Comparison of ENCODE assay signal across 15 cellular contexts in the genomic region with DNA sequence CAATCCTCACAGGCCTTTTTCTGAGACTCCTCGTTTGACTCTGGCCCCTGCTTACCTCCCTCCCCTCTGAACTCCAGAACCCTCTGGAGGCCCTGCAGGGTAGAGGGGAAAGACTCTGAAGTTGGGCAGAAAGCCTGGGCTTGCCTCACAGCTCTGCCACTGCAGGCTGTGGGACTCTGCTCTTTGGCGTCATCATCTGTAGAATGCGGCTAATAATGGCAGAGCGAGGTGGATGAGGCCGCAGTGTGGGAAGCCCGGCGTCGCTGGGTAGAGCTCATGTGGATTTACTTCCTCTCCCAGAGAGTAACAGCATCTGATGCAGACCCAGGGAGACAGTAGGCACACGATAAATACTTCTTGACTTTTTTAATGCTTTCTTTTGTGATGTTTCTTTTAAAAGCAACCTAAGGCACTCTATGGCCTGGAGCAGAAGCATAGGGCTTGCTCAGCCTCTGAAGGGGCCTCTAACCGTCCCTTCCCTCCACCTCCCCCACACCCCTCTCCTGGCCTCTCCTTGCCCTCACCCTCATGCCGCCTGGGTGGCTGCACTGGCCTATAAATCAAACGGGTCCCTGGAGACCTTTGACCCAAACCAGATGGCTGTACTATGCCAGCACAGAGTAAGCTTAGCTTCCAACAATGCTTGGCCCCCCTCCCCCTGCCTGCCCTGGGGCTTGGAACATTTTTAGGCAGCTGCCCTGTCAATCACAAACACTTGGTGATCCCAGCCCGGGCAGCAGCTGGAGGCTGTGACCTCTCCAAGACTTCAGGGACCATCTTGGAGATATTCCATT. TPM values are rescaled to one million over a fixed set of nuclear protein-coding genes. Genes with fewer than 3 reads are reported as not detected.
A peak's percentile ranks its signal among the peaks of the same experiment; 100 is the strongest.
DNase-seq lines count a peak whose midpoint lies in the region; ATAC-seq and TF ChIP-seq lines count a peak whose summit lies in the region.
"Had no signal": no experiment of that assay in that cellular context is flagged by ENCODE, and none has a peak within 500 bp of the region (broad histone marks: within the 10 kb centered on the region; RNA-seq: fewer than 3 reads in every experiment).

No MANE protein-coding gene starts in this region.

- no peaks in the 10 kb centered on the region for H3K36me3 ChIP-seq in mesendoderm (ENCODE audit: control insufficient read depth, insufficient read depth, low read length)
- H3K36me3 ChIP-seq in skeletal muscle tissue (ENCODE audit: control insufficient read depth in 3 of 3, insufficient read depth in 3 of 3, low read length in 3 of 3), result no peaks in the 10 kb centered on the region

- no peak overlapping the region for H3K4me3 Mint-ChIP-seq in brain
- H3K4me3 Mint-ChIP-seq: dendritic cell treated with granulocyte-macrophage colony-stimulating factor and Interleukin-4, amounts not matched to agents 40 ng/mL and 50 ng/mL, for 4 days had no signal

- H3K9me3 ChIP-seq in skeletal muscle tissue (ENCODE audit: control insufficient read depth in 3 of 3, low read length in 3 of 3), result no peaks in the 10 kb centered on the region

- H3K27me3 ChIP-seq in mesendoderm (ENCODE audit: insufficient read depth, low read length, poor library complexity), result no peaks in the 10 kb centered on the region
- no peaks in the 10 kb centered on the region for H3K27me3 ChIP-seq in skeletal muscle tissue (ENCODE audit: control insufficient read depth in 3 of 3, insufficient read depth in 3 of 3, low read length in 3 of 3)

- no peak overlapping the region for H4K8ac ChIP-seq in mesendoderm (ENCODE audit: low read depth, low read length)

- H3K4me2 ChIP-seq in mesendoderm (ENCODE audit: low read length), result no peak overlapping the region

- no peak overlapping the region for H2BK15ac ChIP-seq in mesendoderm (replicated peaks; ENCODE audit: low read depth)

- H3K27ac ChIP-seq in mesendoderm (ENCODE audit: low read depth, low read length) (no peak overlapping the region), skeletal muscle tissue (ENCODE audit: low read depth, low read length) (peak overlapping the region; percentile 45)

- peaks cover 17% of the 10 kb centered on the region for H3K4me1 ChIP-seq in mesendoderm (ENCODE audit: control insufficient read depth, low read depth, low read length)
- H3K4me1 ChIP-seq in skeletal muscle tissue (ENCODE audit: control insufficient read depth in 3 of 3, insufficient read depth in 3 of 3, low read length in 3 of 3), result peaks cover 35 to 48% (median 43%) of the 10 kb centered on the region in 3 donors

- H2BK5ac ChIP-seq in mesendoderm (ENCODE audit: low read length), result no peak overlapping the region

- no peak overlapping the region for H2AK5ac ChIP-seq in mesendoderm (ENCODE audit: low read length)

- H3K9me3 Mint-ChIP-seq in brain, result peaks cover 0 to 4% (median 0%) of the 10 kb centered on the region in 5 experiments
- H3K9me3 Mint-ChIP-seq: dendritic cell treated with granulocyte-macrophage colony-stimulating factor and Interleukin-4, amounts not matched to agents 40 ng/mL and 50 ng/mL, for 4 days had no signal

- peak; percentile 95 to 97 for DNase-seq in NCI-H524 (lab: John Stamatoyannopoulos, UW)
- no peak for DNase-seq in mesendoderm
- no peak for DNase-seq in activated T-cell treated with anti-CD3 and anti-CD28 coated beads, Interleukin-2, amount 50 U/mL, for 1 hour
- no peak for DNase-seq in activated CD4-positive, alpha-beta T cell treated with anti-CD3 and anti-CD28 coated beads for 48 hours
- DNase-seq in amygdala (lab: John Stamatoyannopoulos, UW), result no peak
- DNase-seq: activated gamma-delta T cell treated with Interleukin-2 at 50 U/mL for 16 hours, NCI-H1092, SW 1271 had no signal

- WGBS in mesendoderm (ENCODE audit: extremely low coverage, insufficient coverage, low lambda C conversion rate), result no CpG with 5 or more reads among the region's 13 CpGs

- H2BK120ac ChIP-seq in mesendoderm (ENCODE audit: low read depth, low read length), result no peak overlapping the region

- no peak for TF ChIP-seq CTCF in brain (conservative IDR thresholded peaks at IDR 0.05)

- peaks cover 88% of the 10 kb centered on the region for H3K4me1 Mint-ChIP-seq in brain

- H3K9ac ChIP-seq in mesendoderm (ENCODE audit: low read length), result no peak overlapping the region
- H3K9ac ChIP-seq in skeletal muscle tissue (ENCODE audit: low read depth in 1 of 3, low read length in 3 of 3), result peak overlapping the region; percentile 10 to 57 (median 12)

- peaks cover 3% of the 10 kb centered on the region for H3K79me2 ChIP-seq in mesendoderm (ENCODE audit: control insufficient read depth, insufficient read depth, low read length)

- no peak overlapping the region for H3K4ac ChIP-seq in mesendoderm (ENCODE audit: low read depth, low read length)

- no peak for TF ChIP-seq POLR2A in GM18505 (IDR thresholded peaks at IDR 0.05; ENCODE audit: borderline replicate concordance, extremely low read depth, insufficient read depth, insufficient read length)

- H3K36me3 Mint-ChIP-seq in brain, result no peaks in the 10 kb centered on the region

- H3K79me1 ChIP-seq in mesendoderm (ENCODE audit: low read length), result peaks cover 10% of the 10 kb centered on the region

- H3K23ac ChIP-seq in mesendoderm (ENCODE audit: low read length), result no peak overlapping the region

- peak overlapping the region in 4 of 5 experiments; percentile 40 to 95 (median 70) for H3K27ac Mint-ChIP-seq in brain
- H3K27ac Mint-ChIP-seq: dendritic cell treated with granulocyte-macrophage colony-stimulating factor and Interleukin-4, amounts not matched to agents 40 ng/mL and 50 ng/mL, for 4 days had no signal

- H3K27me3 Mint-ChIP-seq in brain, result peaks cover 2% of the 10 kb centered on the region
- H3K27me3 Mint-ChIP-seq: dendritic cell treated with granulocyte-macrophage colony-stimulating factor and Interleukin-4, amounts not matched to agents 40 ng/mL and 50 ng/mL, for 4 days had no signal

- peak overlapping the region; percentile 6 for H3K18ac ChIP-seq in mesendoderm (ENCODE audit: low read length)

- ATAC-seq in GM18505 (IDR thresholded peaks at IDR 0.05; ENCODE audit: unreplicated experiment), result no peak
- ATAC-seq: HepG2 had no signal

- no peak overlapping the region for H4K5ac ChIP-seq in mesendoderm (ENCODE audit: low read length)

- H3K4me3 ChIP-seq in mesendoderm (ENCODE audit: low read length) (no peak overlapping the region), skeletal muscle tissue (ENCODE audit: low read length in 3 of 3) (no peak overlapping the region)
- H3K4me3 ChIP-seq: lung had no signal

- H3K56ac ChIP-seq in mesendoderm (ENCODE audit: low read length), result peak overlapping the region; percentile 34

RNA-seq across cellular contexts. Expression of a gene that starts 32.9 kb away (rescaled TPM):
- polyA plus RNA-seq in brain (ENCODE audit: insufficient read depth, low read depth, low replicate concordance), result 5.4 TPM
- polyA plus RNA-seq in mesendoderm (2013, experiment 1 of 2), result 23.3 TPM
- polyA plus RNA-seq in mesendoderm (2013, experiment 2 of 2), result 23.3 TPM
- total RNA-seq in skeletal muscle tissue, result 12.0 TPM
- total RNA-seq: fibroblast of lung, HepG2 had no signal
- polyA plus RNA-seq: fibroblast of lung, HepG2 had no signal

Comparison
In these comparisons a context has a peak if more than half of its experiments do, and no peak if none do; other contexts are left out.
1. DNase-seq: peak in NCI-H524 (2 of 2); none in mesendoderm (single experiment), activated T-cell treated with anti-CD3 and anti-CD28 coated beads, Interleukin-2, amount 50 U/mL, for 1 hour (single experiment), activated CD4-positive, alpha-beta T cell treated with anti-CD3 and anti-CD28 coated beads for 48 hours (single experiment) and amygdala (0 of 56).